In the genomic region with DNA sequence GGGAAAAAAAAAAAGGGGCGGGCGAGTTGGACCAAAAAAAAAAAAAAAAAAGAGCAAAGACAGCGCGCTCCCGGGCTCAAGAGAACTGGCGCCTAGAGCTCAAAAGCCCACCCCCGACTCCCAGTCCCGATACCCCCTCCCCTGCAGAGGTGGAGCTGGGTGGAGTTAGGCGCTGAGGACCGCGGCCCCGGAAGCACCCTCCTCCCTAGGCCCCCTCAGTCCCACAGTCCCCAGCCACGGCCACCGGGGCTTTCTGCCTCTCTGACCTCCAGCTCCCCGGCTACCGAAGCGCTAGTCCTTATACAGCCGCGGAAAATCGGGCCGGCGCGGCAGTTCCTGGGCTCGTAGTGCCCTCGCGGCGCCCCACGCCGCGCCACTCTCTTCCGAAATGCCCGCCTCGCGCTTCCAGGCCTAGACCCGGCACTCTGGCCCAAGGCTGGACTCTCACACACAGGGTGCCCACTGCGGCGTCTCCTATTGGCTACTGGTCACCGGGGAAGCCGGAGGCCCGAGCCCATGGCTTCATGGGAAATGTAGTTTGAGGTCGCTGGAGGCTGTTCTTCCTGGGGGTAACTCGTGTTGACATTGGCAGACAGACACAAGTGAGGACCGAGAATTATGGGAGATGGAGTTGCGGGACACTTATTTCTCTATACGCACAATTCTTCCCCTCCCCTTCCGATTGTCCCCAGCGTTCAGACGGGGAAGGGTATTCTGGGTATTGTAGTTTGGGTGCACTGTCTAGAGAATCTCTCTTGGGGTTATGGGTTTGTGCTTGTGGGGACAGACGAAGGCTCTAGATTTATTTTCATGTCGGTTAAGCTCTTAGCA, we compare ENCODE assay signal across 8 cellular contexts. TPM values are rescaled to one million over a fixed set of nuclear protein-coding genes. Genes with fewer than 3 reads are reported as not detected.
DNase-seq lines count a peak whose midpoint lies in the region; ATAC-seq and TF ChIP-seq lines count a peak whose summit lies in the region.

Gene ENOX2 (minus strand): TSS at position 427 of the 831 bp plus-strand sequence. CDS start 199,993 bp downstream, outside the sequence.

- in situ Hi-C loops in transverse colon (cut with MboI; ENCODE audit: low pct_ligation_motif_present in 1 of 4, low pct_unique_long_range_greater_than_20kb in 1 of 4, low sequenced_read_pairs in 3 of 4), result loop anchor here (25.0 kb wide), 3 partner anchors 366 to 1291 kb away; partner anchors contain the start of gene GPR119 (in 2 of the 4)

- peak within 1 kb of the TSS; percentile 94 for H3K14ac ChIP-seq in trophoblast cell (ENCODE audit: low read length)

- H3K4me3 ChIP-seq in GM12864 (ENCODE audit: low read depth, low read length) (peak within 1 kb of the TSS; percentile 82), cardiac muscle cell (peak within 1 kb of the TSS; percentile 51), trophoblast cell (ENCODE audit: low read depth, low read length) (peak within 1 kb of the TSS; percentile 88), transverse colon (peak within 1 kb of the TSS; percentile 45 to 90 (median 82))

- no peak for TF ChIP-seq CTCF in GM12864 (IDR thresholded peaks at IDR 0.05; ENCODE audit: low read depth, low read length, missing control alignments)
- TF ChIP-seq CTCF in cardiac muscle cell (IDR thresholded peaks at IDR 0.05; ENCODE audit: low read depth, low read length), result no peak
- TF ChIP-seq CTCF in transverse colon (IDR thresholded peaks at IDR 0.05), result peak in 2 of 5 experiments; percentile 27 to 36

- intact Hi-C loops in transverse colon (cut with DNase I; ENCODE audit: low total_unique reads), result no loop called here

- peak; percentile 98 for ATAC-seq in HG02759 (IDR thresholded peaks at IDR 0.05; ENCODE audit: unreplicated experiment)

- H3K36me3 ChIP-seq in cardiac muscle cell (no peaks in the 10 kb centered on the region), trophoblast cell (ENCODE audit: control insufficient read depth in 1 of 2, insufficient read depth in 2 of 2, low read length in 2 of 2) (no peaks in the 10 kb centered on the region), transverse colon (no peaks in the 10 kb centered on the region)

- no peaks in the 10 kb centered on the region for H3K27me3 ChIP-seq in cardiac muscle cell
- H3K27me3 ChIP-seq in trophoblast cell (ENCODE audit: insufficient read depth, low read length), result no peaks in the 10 kb centered on the region
- no peaks in the 10 kb centered on the region for H3K27me3 ChIP-seq in transverse colon

- H3K4ac ChIP-seq in trophoblast cell (ENCODE audit: low read depth, low read length), result no peak within 1 kb of the TSS

- peak within 1 kb of the TSS; percentile 60 for H2BK120ac ChIP-seq in trophoblast cell (ENCODE audit: insufficient read depth, low read length, poor library complexity)

- H3K4me1 ChIP-seq in cardiac muscle cell (ENCODE audit: low read depth) (no peaks in the 10 kb centered on the region), trophoblast cell (ENCODE audit: control insufficient read depth in 1 of 2, insufficient read depth in 2 of 2, low read length in 2 of 2) (no peaks in the 10 kb centered on the region), transverse colon (peaks cover 0 to 7% (median 3%) of the 10 kb centered on the region in 4 donors)

- peak within 1 kb of the TSS; percentile 99 for H3K9ac ChIP-seq in trophoblast cell (ENCODE audit: low read length)

- peak within 1 kb of the TSS; percentile 78 for H3K4me2 ChIP-seq in trophoblast cell (ENCODE audit: low read length)

- H2BK5ac ChIP-seq in trophoblast cell (ENCODE audit: low read depth, low read length, poor library complexity), result peak within 1 kb of the TSS; percentile 97

- H4K8ac ChIP-seq in trophoblast cell (ENCODE audit: low read depth, low read length), result peak within 1 kb of the TSS; percentile 96

- peaks cover 3% of the 10 kb centered on the region for H3K79me1 ChIP-seq in trophoblast cell (ENCODE audit: low read length)

- no CpG with 5 or more reads among the region's 50 CpGs for WGBS in trophoblast cell (ENCODE audit: extremely low coverage, insufficient coverage, insufficient read length)
- WGBS in transverse colon (ENCODE audit: low coverage in 1 of 2), 2 donors, result 0 to 46% methylated on average over 2 to 45 of the region's 50 CpGs

- peak within 1 kb of the TSS; percentile 93 for H4K91ac ChIP-seq in trophoblast cell (ENCODE audit: low read depth, low read length)

- no peak within 1 kb of the TSS for H2AK5ac ChIP-seq in trophoblast cell (ENCODE audit: low read length)

- H3K27ac ChIP-seq in cardiac muscle cell (peak within 1 kb of the TSS; percentile 96), trophoblast cell (ENCODE audit: low read depth, low read length) (peak within 1 kb of the TSS; percentile 71), transverse colon (peak within 1 kb of the TSS; percentile 74 to 88 (median 84))

- peak within 1 kb of the TSS; percentile 96 for H4K12ac ChIP-seq in trophoblast cell (ENCODE audit: low read depth, low read length)

- TF ChIP-seq POLR2A in transverse colon (IDR thresholded peaks at IDR 0.05), result peak; percentile 78

- no peaks in the 10 kb centered on the region for H3K79me2 ChIP-seq in trophoblast cell (ENCODE audit: control insufficient read depth, insufficient read depth, low read length, poor library complexity)

- H2AFZ ChIP-seq in trophoblast cell (ENCODE audit: insufficient read depth, low read length, poor library complexity), result peak within 1 kb of the TSS; percentile 98

- no peaks in the 10 kb centered on the region for H3K9me3 ChIP-seq in cardiac muscle cell (ENCODE audit: low read depth)
- H3K9me3 ChIP-seq in trophoblast cell (ENCODE audit: insufficient read depth, low read depth, low read length), result no peaks in the 10 kb centered on the region
- H3K9me3 ChIP-seq in transverse colon, result no peaks in the 10 kb centered on the region

- H2BK12ac ChIP-seq in trophoblast cell (ENCODE audit: low read length), result no peak within 1 kb of the TSS

- DNase-seq in GM12864 (ENCODE audit: low read depth), result peak; percentile 89
- peak; percentile 91 to 99 (median 97) for DNase-seq in NCI-H1417 (lab: John Stamatoyannopoulos, UW)
- peak; percentile 73 to 86 for DNase-seq in SW 1271 (lab: John Stamatoyannopoulos, UW)
- peak; percentile 44 for DNase-seq in activated naive CD8-positive, alpha-beta T cell treated with anti-CD3 and anti-CD28 coated beads, Interleukin-2, amount 50 U/mL, for 16 hours (ENCODE audit: low read depth, low spot score)
- DNase-seq in cardiac muscle cell (ENCODE audit: low read depth in 1 of 2, low spot score in 1 of 2), result peak; percentile 98 to 99
- peak; percentile 88 to 90 for DNase-seq in trophoblast cell
- DNase-seq in transverse colon, result peak; percentile 91

- TF ChIP-seq EP300 in transverse colon (IDR thresholded peaks at IDR 0.05; ENCODE audit: low read depth), result no peak

- peak within 1 kb of the TSS; percentile 86 for H3K18ac ChIP-seq in trophoblast cell (ENCODE audit: low read length)

- no peak within 1 kb of the TSS for H3K23ac ChIP-seq in trophoblast cell (ENCODE audit: low read length)

RNA-seq across cellular contexts. Expression of gene ENOX2, which starts in this region (rescaled TPM):
- total RNA-seq in cardiac muscle cell (16.0 and 28.4 TPM in 2 replicates), transverse colon (10 to 100 TPM in 1 of 4 donors, 1 to 10 TPM in 3; 1.5 to 10.4 (median 4.6) TPM)
- polyA plus RNA-seq in cardiac muscle cell, result 33.4 and 34.0 TPM in 2 replicates
- 4.4 and 5.1 TPM in 2 replicates for polyA plus RNA-seq in trophoblast cell (2013)

Comparison
In these comparisons a context has a peak if more than half of its experiments do, and no peak if none do; other contexts are left out.
1. Peak in every context shown above with its lines: DNase-seq, ATAC-seq, H3K4me3 ChIP-seq and H3K27ac ChIP-seq.
2. DNase-seq: peak in every context shown above with its lines; median percentile 98 in cardiac muscle cell; 97 in NCI-H1417; 91 in transverse colon; 89 in GM12864; 89 in trophoblast cell; 80 in SW 1271; 44 in activated naive CD8-positive, alpha-beta T cell treated with anti-CD3 and anti-CD28 coated beads, Interleukin-2, amount 50 U/mL, for 16 hours.